Comparison of ENCODE assay signal across 6 cellular contexts in genomic region chr3:103421460-103421859, GRCh38.
"Had no signal": no experiment of that assay in that cellular context is flagged by ENCODE, and none has a peak within 500 bp of the region (broad histone marks: within the 10 kb centered on the region; RNA-seq: fewer than 3 reads in every experiment).

No MANE protein-coding gene starts in this region.

- DNase-seq: IMR-90, KBM-7 had no signal

- H3K4me3 ChIP-seq: K562 had no signal

- H3K27ac ChIP-seq: HL-60 had no signal

- FAIRE-seq: HepG2, HTR-8/SVneo, K562 had no signal
